9 cellular contexts compared by ENCODE assay signal in genomic region chr11:128720522-128720985, GRCh38. TPM values are rescaled to one million over a fixed set of nuclear protein-coding genes. Genes with fewer than 3 reads are reported as not detected.
DNase-seq lines count a peak whose midpoint lies in the region; ATAC-seq, FAIRE-seq and TF ChIP-seq lines count a peak whose summit lies in the region.
"Had no signal": no experiment of that assay in that cellular context is flagged by ENCODE, and none has a peak within 500 bp of the region (broad histone marks: within the 10 kb centered on the region; RNA-seq: fewer than 3 reads in every experiment).

No MANE protein-coding gene starts in this region.

- H3K4me1 Mint-ChIP-seq in activated naive CD4-positive, alpha-beta T cell treated with anti-CD3 and anti-CD28 coated beads for 36 hours (ENCODE audit: low read depth) = peaks cover 97% of the 10 kb centered on the region
- peaks cover 78 to 100% (median 99%) of the 10 kb centered on the region in 4 donors for H3K4me1 Mint-ChIP-seq in naive thymus-derived CD8-positive, alpha-beta T cell
- H3K4me1 Mint-ChIP-seq in Calu3 (ENCODE audit: low read depth, unreplicated experiment) = peaks cover 8% of the 10 kb centered on the region

- no peaks in the 10 kb centered on the region for H3K9me3 Mint-ChIP-seq in activated naive CD4-positive, alpha-beta T cell treated with anti-CD3 and anti-CD28 coated beads for 36 hours
- peaks cover 0 to 1% (median 0%) of the 10 kb centered on the region in 9 donors for H3K9me3 Mint-ChIP-seq in naive thymus-derived CD8-positive, alpha-beta T cell
- H3K9me3 Mint-ChIP-seq in Calu3 (ENCODE audit: low read depth, unreplicated experiment) = no peaks in the 10 kb centered on the region

- CTCF ChIA-PET in GM10248 (lab: Yijun Ruan, JAX) (interaction anchor here (0.7 to 1.3 kb wide), 3 partner anchors 13 to 37 kb away, joined by 3 read pairs; no protein-coding TSS in a partner anchor), Calu3 (lab: Charles Lee) (interaction anchor here (0.7 kb wide), 1 partner anchor 1856 kb away, joined by 3 read pairs; no protein-coding TSS in a partner anchor)
- CTCF ChIA-PET in activated naive CD4-positive, alpha-beta T cell treated with anti-CD3 and anti-CD28 coated beads for 36 hours (lab: Charles Lee) = no interaction called here

- DNase-seq in GM10248 (ENCODE audit: extremely low spot score) (peak; percentile 67), urothelium cell line (ENCODE audit: low spot score) (no peak), HuH-7.5 (ENCODE audit: low spot score) (no peak), Calu3 (no peak)
- DNase-seq in activated naive CD4-positive, alpha-beta T cell treated with anti-CD3 and anti-CD28 coated beads for 36 hours = peak; percentile 72
- peak in 7 of 10 donors; percentile 18 to 65 (median 40) for DNase-seq in naive thymus-derived CD8-positive, alpha-beta T cell

- FAIRE-seq in urothelium cell line (lab: Jason Lieb, UNC) = no peak

- H3K27ac Mint-ChIP-seq in activated naive CD4-positive, alpha-beta T cell treated with anti-CD3 and anti-CD28 coated beads for 36 hours = peak overlapping the region; percentile 87
- peak overlapping the region; percentile 93 to 98 (median 96) for H3K27ac Mint-ChIP-seq in naive thymus-derived CD8-positive, alpha-beta T cell
- H3K27ac Mint-ChIP-seq in Calu3 (ENCODE audit: unreplicated experiment) = no peak overlapping the region

- H3K36me3 Mint-ChIP-seq in activated naive CD4-positive, alpha-beta T cell treated with anti-CD3 and anti-CD28 coated beads for 36 hours (ENCODE audit: low read depth) = peaks cover 6% of the 10 kb centered on the region
- H3K36me3 Mint-ChIP-seq in naive thymus-derived CD8-positive, alpha-beta T cell = peaks cover 0 to 10% (median 4%) of the 10 kb centered on the region in 3 donors
- H3K36me3 Mint-ChIP-seq in Calu3 (ENCODE audit: insufficient read depth, unreplicated experiment) = no peaks in the 10 kb centered on the region

- ATAC-seq in GM21381 (IDR thresholded peaks at IDR 0.05; ENCODE audit: unreplicated experiment) = peak; percentile 48
- peak; percentile 27 for ATAC-seq in HG03575 (IDR thresholded peaks at IDR 0.05; ENCODE audit: extremely low read depth, insufficient number of reproducible peaks, low FRiP score, unreplicated experiment)
- ATAC-seq in naive thymus-derived CD8-positive, alpha-beta T cell = peak; percentile 32 to 50
- ATAC-seq: HCT116 had no signal

- no peaks in the 10 kb centered on the region for H3K27me3 Mint-ChIP-seq in activated naive CD4-positive, alpha-beta T cell treated with anti-CD3 and anti-CD28 coated beads for 36 hours (ENCODE audit: low read depth)
- peaks cover 0 to 1% (median 0%) of the 10 kb centered on the region in 5 donors for H3K27me3 Mint-ChIP-seq in naive thymus-derived CD8-positive, alpha-beta T cell
- no peaks in the 10 kb centered on the region for H3K27me3 Mint-ChIP-seq in Calu3 (ENCODE audit: unreplicated experiment)

- H3K4me3 Mint-ChIP-seq in activated naive CD4-positive, alpha-beta T cell treated with anti-CD3 and anti-CD28 coated beads for 36 hours = peak overlapping the region; percentile 73
- peak overlapping the region; percentile 76 to 94 (median 86) for H3K4me3 Mint-ChIP-seq in naive thymus-derived CD8-positive, alpha-beta T cell
- no peak overlapping the region for H3K4me3 Mint-ChIP-seq in Calu3 (ENCODE audit: low read depth, unreplicated experiment)

- intact Hi-C loops in activated naive CD4-positive, alpha-beta T cell treated with anti-CD3 and anti-CD28 coated beads for 36 hours (cut with micrococcal nuclease) = loop anchor here (1.0 to 10.0 kb wide), 3 partner anchors 26 to 924 kb away; partner anchors contain the start of gene FLI1
- intact Hi-C loops in Calu3 (cut with micrococcal nuclease; ENCODE audit: unreplicated experiment) = no loop called here

- TF ChIP-seq CTCF in GM10248 (IDR thresholded peaks at IDR 0.05; ENCODE audit: control extremely low read depth, extremely low read depth, low read depth, missing control alignments) = no peak
- no peak for TF ChIP-seq CTCF in Calu3 (IDR thresholded peaks at IDR 0.05; ENCODE audit: unreplicated experiment)

- no TSS peak for BruUV-seq in Calu3 (replicated peaks; lab: Mats Ljungman, UMichigan)

- POLR2A ChIA-PET in GM10248 (lab: Yijun Ruan, JAX) = no interaction called here
- POLR2A ChIA-PET in naive thymus-derived CD8-positive, alpha-beta T cell (lab: Charles Lee) = interaction anchor here (0.6 to 6.9 kb wide), 5 partner anchors 12 to 530 kb away, joined by 4 to 75 read pairs (median 5); partner anchors contain the start of gene FLI1

RNA-seq across cellular contexts. Expression of gene FLI1, which starts 26.7 kb away (rescaled TPM):
- total RNA-seq in activated naive CD4-positive, alpha-beta T cell treated with anti-CD3 and anti-CD28 coated beads for 36 hours = 10 to 100 TPM; 64.0 to 65.0 TPM
- total RNA-seq in naive thymus-derived CD8-positive, alpha-beta T cell = 10 to 100 TPM; 87.7 to 87.9 TPM
- polyA plus RNA-seq in naive thymus-derived CD8-positive, alpha-beta T cell = 10 to 100 TPM; 54.9 to 64.5 (median 58.7) TPM
- 0.17 TPM in 1 of 2 replicates, not detected in the other for total RNA-seq in Calu3 (2022)

Comparison
In these comparisons a context has a peak if more than half of its experiments do, and no peak if none do; other contexts are left out.
1. DNase-seq: peak in GM10248 (single experiment), activated naive CD4-positive, alpha-beta T cell treated with anti-CD3 and anti-CD28 coated beads for 36 hours (single experiment) and naive thymus-derived CD8-positive, alpha-beta T cell (7 of 10); none in urothelium cell line (single experiment), HuH-7.5 (single experiment) and Calu3 (single experiment).
2. RNA of gene FLI1, which starts 26.7 kb away (total RNA-seq): 87.7 to 87.9 TPM in naive thymus-derived CD8-positive, alpha-beta T cell and 64.0 to 65.0 TPM in activated naive CD4-positive, alpha-beta T cell treated with anti-CD3 and anti-CD28 coated beads for 36 hours; 0.17 TPM in Calu3; every median in the first group is over 10 times any median in the second.
3. Peak in every context shown above with its lines, with median percentiles within 50 percentile points of each other: ATAC-seq.